ENCODE assay signal across 18 cellular contexts in genomic region chr12:78455991-78456390, GRCh38.
DNase-seq lines count a peak whose midpoint lies in the region; ATAC-seq, FAIRE-seq and TF ChIP-seq lines count a peak whose summit lies in the region.
"Had no signal": no experiment of that assay in that cellular context is flagged by ENCODE, and none has a peak within 500 bp of the region (broad histone marks: within the 10 kb centered on the region; RNA-seq: fewer than 3 reads in every experiment).

No MANE protein-coding gene starts in this region.

- H3K4me3 Mint-ChIP-seq in natural killer cell treated with Interleukin-12 subunit alpha and Interleukin-12 subunit beta and Interleukin-15 and Interleukin-18, amount 100 ng/mL, for 72 hours: no peak overlapping the region
- no peak overlapping the region for H3K4me3 Mint-ChIP-seq in T-helper 2 cell treated with Interferon-gamma antibody and Interleukin-4, amounts not matched to agents 5 μg/mL and 100 μg/mL, for 36 hours
- H3K4me3 Mint-ChIP-seq: CD4-positive, alpha-beta memory T cell; GM23338; H9; HFFc6 had no signal

- no peak for TF ChIP-seq POLR2A in GM12878 (IDR thresholded peaks at IDR 0.05; ENCODE audit: low read depth, low read length)

- DNase-seq in HCEC 1CT (peak; percentile 24), GM12878 (ENCODE audit: low read depth, low spot score) (no peak), fibroblast of mammary gland (ENCODE audit: low read depth) (peak; percentile 66), OCI-M2 (lab: John Stamatoyannopoulos, UW; ENCODE audit: unreplicated experiment) (no peak), NCI-H2227 treated with DMSO at 0.1 percent for 48 hours (lab: John Stamatoyannopoulos, UW) (no peak)
- DNase-seq in natural killer cell treated with Interleukin-12 subunit alpha and Interleukin-12 subunit beta and Interleukin-15 and Interleukin-18, amount 100 ng/mL, for 72 hours (ENCODE audit: low spot score): no peak
- no peak for DNase-seq in T-helper 2 cell treated with Interferon-gamma antibody and Interleukin-4, amounts not matched to agents 5 μg/mL and 100 μg/mL, for 36 hours (ENCODE audit: low spot score)
- DNase-seq: C1 segment of cervical spinal cord; Calu3; CD4-positive, alpha-beta memory T cell; COR-L47; DMS53; DMS79 treated with DMSO at 0.1 percent for 48 hours; GF-D8; H9; HFFc6 had no signal

- peaks cover 9% of the 10 kb centered on the region for H3K4me1 ChIP-seq in GM12878 (ENCODE audit: control insufficient read depth, insufficient read depth, low read length)

- no peaks in the 10 kb centered on the region for H3K27me3 ChIP-seq in GM12878 (replicated peaks in 1 of 2; ENCODE audit: control insufficient read depth in 2 of 2, insufficient read depth in 2 of 2, low read length in 1 of 2)

- intact Hi-C loops in GM12878 (cut with micrococcal nuclease; ENCODE audit: unreplicated experiment): no loop called here

- SMC1A ChIA-PET in GM12878 (lab: Charles Lee; ENCODE audit: uncharacterized antibody, unreplicated experiment): interaction anchor here (0.5 to 1.0 kb wide), 2 partner anchors 17 to 891 kb away, joined by 3 read pairs; no protein-coding TSS in a partner anchor

- H3K9ac ChIP-seq in GM12878 (ENCODE audit: control insufficient read depth, insufficient read depth, low read length): no peak overlapping the region

- H3K4me1 Mint-ChIP-seq in natural killer cell treated with Interleukin-12 subunit alpha and Interleukin-12 subunit beta and Interleukin-15 and Interleukin-18, amount 100 ng/mL, for 72 hours (ENCODE audit: low read depth in 2 of 2): no peaks in the 10 kb centered on the region
- no peaks in the 10 kb centered on the region for H3K4me1 Mint-ChIP-seq in T-helper 2 cell treated with Interferon-gamma antibody and Interleukin-4, amounts not matched to agents 5 μg/mL and 100 μg/mL, for 36 hours (ENCODE audit: low read depth)
- H3K4me1 Mint-ChIP-seq: CD4-positive, alpha-beta memory T cell had no signal

- no peaks in the 10 kb centered on the region for H3K79me2 ChIP-seq in GM12878 (ENCODE audit: control insufficient read depth, insufficient read depth, low read length)

- H3K27ac Mint-ChIP-seq in natural killer cell treated with Interleukin-12 subunit alpha and Interleukin-12 subunit beta and Interleukin-15 and Interleukin-18, amount 100 ng/mL, for 72 hours: no peak overlapping the region
- no peak overlapping the region for H3K27ac Mint-ChIP-seq in T-helper 2 cell treated with Interferon-gamma antibody and Interleukin-4, amounts not matched to agents 5 μg/mL and 100 μg/mL, for 36 hours
- H3K27ac Mint-ChIP-seq: CD4-positive, alpha-beta memory T cell; GM23338; H9; HFFc6 had no signal

- CTCF ChIA-PET in GM12878 (lab: Yijun Ruan, JAX): no interaction called here

- no peak for TF ChIP-seq CTCF in GM12878 (IDR thresholded peaks at IDR 0.05 in 2 of 3, conservative IDR thresholded peaks at IDR 0.05 in 1 of 3; ENCODE audit: control insufficient read depth in 2 of 3, extremely low read depth in 1 of 3, insufficient read depth in 1 of 3, low read depth in 3 of 3, low read length in 3 of 3)
- no peak for TF ChIP-seq CTCF in fibroblast of mammary gland (conservative IDR thresholded peaks at IDR 0.05; ENCODE audit: control insufficient read depth, insufficient read depth, low read depth, low read length)

- RAD21 ChIA-PET in GM12878 (lab: Charles Lee; ENCODE audit: unreplicated experiment): interaction anchor here (0.6 kb wide), 1 partner anchor 997 kb away, joined by 3 read pairs; no protein-coding TSS in a partner anchor

- no TSS peak for BruUV-seq in GM12878 (replicated peaks; lab: Mats Ljungman, UMichigan)

- TF ChIP-seq RAD21 in GM12878 (IDR thresholded peaks at IDR 0.05; ENCODE audit: insufficient read depth, low read depth, low read length): no peak

- ATAC-seq in GM12878: no peak
- no peak for ATAC-seq in natural killer cell treated with Interleukin-12 subunit alpha and Interleukin-12 subunit beta and Interleukin-15 and Interleukin-18, amount 100 ng/mL, for 72 hours
- ATAC-seq: GM23338 had no signal

- in situ Hi-C loops in GM12878 (cut with MboI): no loop called here

- H3K27me3 Mint-ChIP-seq in natural killer cell treated with Interleukin-12 subunit alpha and Interleukin-12 subunit beta and Interleukin-15 and Interleukin-18, amount 100 ng/mL, for 72 hours: no peaks in the 10 kb centered on the region
- no peaks in the 10 kb centered on the region for H3K27me3 Mint-ChIP-seq in T-helper 2 cell treated with Interferon-gamma antibody and Interleukin-4, amounts not matched to agents 5 μg/mL and 100 μg/mL, for 36 hours (ENCODE audit: low read depth)
- H3K27me3 Mint-ChIP-seq: CD4-positive, alpha-beta memory T cell had no signal

- H3K4me2 ChIP-seq in GM12878 (ENCODE audit: control insufficient read depth, insufficient read depth): no peak overlapping the region
- H3K4me2 ChIP-seq: GM23338 had no signal

- H4K20me1 ChIP-seq in GM12878 (ENCODE audit: control insufficient read depth, insufficient read depth): no peaks in the 10 kb centered on the region

- no peak overlapping the region for H2AFZ ChIP-seq in GM12878 (ENCODE audit: control insufficient read depth, low read depth, low read length)
- H2AFZ ChIP-seq: GM23338 had no signal

- no peak overlapping the region for H3K27ac ChIP-seq in GM12878 (ENCODE audit: control insufficient read depth, insufficient read depth)

- no peaks in the 10 kb centered on the region for H3K9me3 ChIP-seq in GM12878 (replicated peaks; ENCODE audit: control insufficient read depth, insufficient read depth, low read length)

- H3K9me3 Mint-ChIP-seq in natural killer cell treated with Interleukin-12 subunit alpha and Interleukin-12 subunit beta and Interleukin-15 and Interleukin-18, amount 100 ng/mL, for 72 hours: peaks cover 16% of the 10 kb centered on the region
- H3K9me3 Mint-ChIP-seq in T-helper 2 cell treated with Interferon-gamma antibody and Interleukin-4, amounts not matched to agents 5 μg/mL and 100 μg/mL, for 36 hours: peaks cover 22% of the 10 kb centered on the region
- H3K9me3 Mint-ChIP-seq: GM23338, HFFc6 had no signal

- POLR2A ChIA-PET in GM12878 (lab: Charles Lee): no interaction called here

- H3K4me3 ChIP-seq in GM12878 (no peak overlapping the region), fibroblast of mammary gland (ENCODE audit: control insufficient read depth, low read depth, low read length) (no peak overlapping the region)
- H3K4me3 ChIP-seq: GM23338 had no signal

- no peak for TF ChIP-seq EP300 in GM12878 (IDR thresholded peaks at IDR 0.05; ENCODE audit: borderline replicate concordance in 1 of 2, control insufficient read depth in 1 of 2, low read depth in 2 of 2, low read length in 2 of 2)

- 23% methylated on average over 1 of the region's 1 CpG for WGBS in GM12878 (ENCODE audit: insufficient coverage, insufficient replicate concordance, low lambda C conversion rate, missing lambda C conversion rate)

- H3K36me3 ChIP-seq in GM12878 (ENCODE audit: control insufficient read depth in 2 of 2, insufficient read depth in 2 of 2, low read length in 1 of 2): no peaks in the 10 kb centered on the region

- H3K36me3 Mint-ChIP-seq in natural killer cell treated with Interleukin-12 subunit alpha and Interleukin-12 subunit beta and Interleukin-15 and Interleukin-18, amount 100 ng/mL, for 72 hours: peaks cover 7% of the 10 kb centered on the region
- no peaks in the 10 kb centered on the region for H3K36me3 Mint-ChIP-seq in T-helper 2 cell treated with Interferon-gamma antibody and Interleukin-4, amounts not matched to agents 5 μg/mL and 100 μg/mL, for 36 hours (ENCODE audit: low read depth)
- H3K36me3 Mint-ChIP-seq: CD4-positive, alpha-beta memory T cell had no signal

- peak; percentile 31 for FAIRE-seq in GM12878 (lab: Jason Lieb, UNC)
- FAIRE-seq: GM19239 had no signal

TF ChIP-seq in GM12878, 131 proteins besides CTCF, POLR2A, EP300 and RAD21 (continues in another document):
- TF ChIP-seq, protein P1, sequence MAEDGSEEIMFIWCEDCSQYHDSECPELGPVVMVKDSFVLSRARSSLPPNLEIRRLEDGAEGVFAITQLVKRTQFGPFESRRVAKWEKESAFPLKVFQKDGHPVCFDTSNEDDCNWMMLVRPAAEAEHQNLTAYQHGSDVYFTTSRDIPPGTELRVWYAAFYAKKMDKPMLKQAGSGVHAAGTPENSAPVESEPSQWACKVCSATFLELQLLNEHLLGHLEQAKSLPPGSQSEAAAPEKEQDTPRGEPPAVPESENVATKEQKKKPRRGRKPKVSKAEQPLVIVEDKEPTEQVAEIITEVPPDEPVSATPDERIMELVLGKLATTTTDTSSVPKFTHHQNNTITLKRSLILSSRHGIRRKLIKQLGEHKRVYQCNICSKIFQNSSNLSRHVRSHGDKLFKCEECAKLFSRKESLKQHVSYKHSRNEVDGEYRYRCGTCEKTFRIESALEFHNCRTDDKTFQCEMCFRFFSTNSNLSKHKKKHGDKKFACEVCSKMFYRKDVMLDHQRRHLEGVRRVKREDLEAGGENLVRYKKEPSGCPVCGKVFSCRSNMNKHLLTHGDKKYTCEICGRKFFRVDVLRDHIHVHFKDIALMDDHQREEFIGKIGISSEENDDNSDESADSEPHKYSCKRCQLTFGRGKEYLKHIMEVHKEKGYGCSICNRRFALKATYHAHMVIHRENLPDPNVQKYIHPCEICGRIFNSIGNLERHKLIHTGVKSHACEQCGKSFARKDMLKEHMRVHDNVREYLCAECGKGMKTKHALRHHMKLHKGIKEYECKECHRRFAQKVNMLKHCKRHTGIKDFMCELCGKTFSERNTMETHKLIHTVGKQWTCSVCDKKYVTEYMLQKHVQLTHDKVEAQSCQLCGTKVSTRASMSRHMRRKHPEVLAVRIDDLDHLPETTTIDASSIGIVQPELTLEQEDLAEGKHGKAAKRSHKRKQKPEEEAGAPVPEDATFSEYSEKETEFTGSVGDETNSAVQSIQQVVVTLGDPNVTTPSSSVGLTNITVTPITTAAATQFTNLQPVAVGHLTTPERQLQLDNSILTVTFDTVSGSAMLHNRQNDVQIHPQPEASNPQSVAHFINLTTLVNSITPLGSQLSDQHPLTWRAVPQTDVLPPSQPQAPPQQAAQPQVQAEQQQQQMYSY (CRISPR knock-in tag; IDR thresholded peaks at IDR 0.05): no peak
- TF ChIP-seq MYB (IDR thresholded peaks at IDR 0.05; ENCODE audit: borderline replicate concordance, low read depth, low read length) (no peak), GABPA (IDR thresholded peaks at IDR 0.05; ENCODE audit: low read depth) (no peak), USF2 (IDR thresholded peaks at IDR 0.05; ENCODE audit: borderline replicate concordance, low read depth, low read length) (no peak), STAT3 (IDR thresholded peaks at IDR 0.05; ENCODE audit: low read depth, low read length) (no peak)

Comparison
In these comparisons a context has a peak if more than half of its experiments do, and no peak if none do; other contexts are left out.
1. DNase-seq: peak in HCEC 1CT (single experiment) and fibroblast of mammary gland (single experiment); none in GM12878 (single experiment), natural killer cell treated with Interleukin-12 subunit alpha and Interleukin-12 subunit beta and Interleukin-15 and Interleukin-18, amount 100 ng/mL, for 72 hours (single experiment), OCI-M2 (single experiment), NCI-H2227 treated with DMSO at 0.1 percent for 48 hours (single experiment) and T-helper 2 cell treated with Interferon-gamma antibody and Interleukin-4, amounts not matched to agents 5 μg/mL and 100 μg/mL, for 36 hours (single experiment).